21 cellular contexts compared by ENCODE assay signal in genomic region chr16:50802958-50803357, GRCh38.
"Had no signal": no experiment of that assay in that cellular context is flagged by ENCODE, and none has a peak within 500 bp of the region (broad histone marks: within the 10 kb centered on the region; RNA-seq: fewer than 3 reads in every experiment).

No MANE protein-coding gene starts in this region.

- H3K4me3 Mint-ChIP-seq: activated CD4-positive, alpha-beta T cell treated with anti-CD3 and anti-CD28 coated beads for 36 hours; activated naive CD8-positive, alpha-beta T cell treated with anti-CD3 and anti-CD28 coated beads, Interleukin-2, amount 10 ng/mL, durations not matched to agents 7 days and 5 days; T-helper 2 cell treated with Interferon-gamma antibody and Interleukin-4, amounts not matched to agents 5 μg/mL and 100 μg/mL, for 36 hours; WTC11 had no signal

- DNase-seq: activated CD4-positive, alpha-beta T cell treated with anti-CD3 and anti-CD28 coated beads for 36 hours; activated CD8-positive, alpha-beta memory T cell treated with anti-CD3 and anti-CD28 coated beads for 24 hours; activated CD8-positive, alpha-beta memory T cell treated with anti-CD3 and anti-CD28 coated beads, Interleukin-2, amount 50 U/mL, for 48 hours; activated gamma-delta T cell treated with Interleukin-2 at 50 U/mL for 16 hours; activated naive CD8-positive, alpha-beta T cell treated with anti-CD3 and anti-CD28 coated beads, Interleukin-2, amount 10 ng/mL, durations not matched to agents 7 days and 5 days; anterior cingulate cortex; brain microvascular endothelial cell; gastrocnemius medialis; heart left ventricle; kidney; midbrain; upper lobe of left lung had no signal

- H3K27me3 ChIP-seq: brain microvascular endothelial cell, gastrocnemius medialis, heart left ventricle, right atrium auricular region, upper lobe of left lung had no signal

- H3K27ac Mint-ChIP-seq: activated naive CD8-positive, alpha-beta T cell treated with anti-CD3 and anti-CD28 coated beads, Interleukin-2, amount 10 ng/mL, durations not matched to agents 7 days and 5 days; WTC11 had no signal

- H3K4me3 ChIP-seq: coronary artery, gastrocnemius medialis, heart left ventricle, lung, prostate gland, right atrium auricular region, skin epidermis, thoracic aorta, upper lobe of left lung had no signal

- H3K9me3 Mint-ChIP-seq: activated naive CD8-positive, alpha-beta T cell treated with anti-CD3 and anti-CD28 coated beads, Interleukin-2, amount 10 ng/mL, durations not matched to agents 7 days and 5 days; T-helper 2 cell treated with Interferon-gamma antibody and Interleukin-4, amounts not matched to agents 5 μg/mL and 100 μg/mL, for 36 hours; WTC11 had no signal

- H3K36me3 ChIP-seq: brain microvascular endothelial cell, prostate gland had no signal

- H3K36me3 Mint-ChIP-seq: WTC11 had no signal

- H3K9me3 ChIP-seq: gastrocnemius medialis, heart left ventricle, prostate gland, right atrium auricular region, thoracic aorta, upper lobe of left lung had no signal

- ATAC-seq: activated CD4-positive, alpha-beta T cell treated with anti-CD3 and anti-CD28 coated beads for 36 hours; gastrocnemius medialis; heart left ventricle; left lobe of liver; WTC11 had no signal

- H3K4me1 ChIP-seq: prostate gland had no signal

- H3K27ac ChIP-seq: brain microvascular endothelial cell, coronary artery, gastrocnemius medialis, heart left ventricle, prostate gland, right atrium auricular region, skin epidermis, thoracic aorta, upper lobe of left lung had no signal

- H3K27me3 Mint-ChIP-seq: activated CD4-positive, alpha-beta T cell treated with anti-CD3 and anti-CD28 coated beads for 36 hours; activated naive CD8-positive, alpha-beta T cell treated with anti-CD3 and anti-CD28 coated beads, Interleukin-2, amount 10 ng/mL, durations not matched to agents 7 days and 5 days had no signal
